8 cellular contexts compared by ENCODE assay signal in the genomic region with DNA sequence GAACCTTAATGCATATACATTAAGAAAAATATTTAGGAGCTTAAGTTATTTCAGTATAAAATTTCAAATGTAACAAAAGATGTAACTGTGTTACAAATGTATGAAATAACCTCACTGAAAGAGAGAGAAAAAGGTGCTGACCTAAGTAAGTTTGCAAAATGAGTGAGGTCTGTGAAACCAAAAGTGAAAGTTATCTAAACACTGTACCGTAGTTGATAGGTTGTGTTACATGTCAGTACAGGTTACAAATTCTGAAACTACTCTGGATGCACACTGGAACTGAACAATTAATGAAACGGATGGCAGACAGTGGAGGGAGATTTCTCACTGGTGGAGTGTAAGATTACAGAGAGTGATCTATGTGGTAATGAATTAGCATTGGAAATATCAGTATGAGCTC.
DNase-seq lines count a peak whose midpoint lies in the region; ATAC-seq lines count a peak whose summit lies in the region.

No MANE protein-coding gene starts in this region.

- H3K4me3 Mint-ChIP-seq in activated T-cell treated with anti-CD3 and anti-CD28 coated beads, Interleukin-2, amount 50 U/mL, for 72 hours, result no peak overlapping the region
- H3K4me3 Mint-ChIP-seq in activated naive CD8-positive, alpha-beta T cell treated with anti-CD3 and anti-CD28 coated beads, Interleukin-2, amount 10 ng/mL, durations not matched to agents 7 days and 5 days, result peak overlapping the region; percentile 59
- peak overlapping the region; percentile 47 for H3K4me3 Mint-ChIP-seq in stimulated activated memory B cell treated with anti-CD40 and anti-IgM and Interleukin-4, amounts not matched to agents 10 μg/mL and 1 μg/mL and 100 μg/mL, for 72 hours

- peaks cover 0 to 5% of the 10 kb centered on the region in 2 donors for H3K9me3 Mint-ChIP-seq in activated T-cell treated with anti-CD3 and anti-CD28 coated beads, Interleukin-2, amount 50 U/mL, for 72 hours
- no peaks in the 10 kb centered on the region for H3K9me3 Mint-ChIP-seq in activated naive CD8-positive, alpha-beta T cell treated with anti-CD3 and anti-CD28 coated beads, Interleukin-2, amount 10 ng/mL, durations not matched to agents 7 days and 5 days
- no peaks in the 10 kb centered on the region for H3K9me3 Mint-ChIP-seq in stimulated activated memory B cell treated with anti-CD40 and anti-IgM and Interleukin-4, amounts not matched to agents 10 μg/mL and 1 μg/mL and 100 μg/mL, for 72 hours

- H3K36me3 Mint-ChIP-seq in activated T-cell treated with anti-CD3 and anti-CD28 coated beads, Interleukin-2, amount 50 U/mL, for 72 hours (ENCODE audit: insufficient read depth in 2 of 2), result no peaks in the 10 kb centered on the region
- H3K36me3 Mint-ChIP-seq in activated naive CD8-positive, alpha-beta T cell treated with anti-CD3 and anti-CD28 coated beads, Interleukin-2, amount 10 ng/mL, durations not matched to agents 7 days and 5 days, result no peaks in the 10 kb centered on the region
- no peaks in the 10 kb centered on the region for H3K36me3 Mint-ChIP-seq in stimulated activated memory B cell treated with anti-CD40 and anti-IgM and Interleukin-4, amounts not matched to agents 10 μg/mL and 1 μg/mL and 100 μg/mL, for 72 hours

- no peak for DNase-seq in activated T-cell treated with anti-CD3 and anti-CD28 coated beads, Interleukin-2, amount 50 U/mL, for 72 hours
- no peak for DNase-seq in activated T-cell treated with anti-CD3 and anti-CD28 coated beads, Interleukin-2, amount 50 U/mL, for 1 hour
- DNase-seq in activated naive CD8-positive, alpha-beta T cell treated with anti-CD3 and anti-CD28 coated beads, Interleukin-2, amount 10 ng/mL, durations not matched to agents 7 days and 5 days, result no peak
- DNase-seq in NOMO-1 treated with DMSO at 0.1 percent for 48 hours (lab: John Stamatoyannopoulos, UW; ENCODE audit: unreplicated experiment) (no peak), AG08396 (ENCODE audit: low spot score) (no peak)

- peak; percentile 64 to 65 for ATAC-seq in activated T-cell treated with anti-CD3 and anti-CD28 coated beads, Interleukin-2, amount 50 U/mL, for 72 hours (replicated peaks in 1 of 2)
- peak; percentile 94 for ATAC-seq in HG03095 (IDR thresholded peaks at IDR 0.05; ENCODE audit: unreplicated experiment)
- ATAC-seq in activated naive CD8-positive, alpha-beta T cell treated with anti-CD3 and anti-CD28 coated beads, Interleukin-2, amount 10 ng/mL, durations not matched to agents 7 days and 5 days (ENCODE audit: low read depth), result peak; percentile 81
- ATAC-seq in stimulated activated memory B cell treated with anti-CD40 and anti-IgM and Interleukin-4, amounts not matched to agents 10 μg/mL and 1 μg/mL and 100 μg/mL, for 72 hours, result no peak
- ATAC-seq in GM19455 (IDR thresholded peaks at IDR 0.05; ENCODE audit: unreplicated experiment), result no peak

- H3K4me1 Mint-ChIP-seq in activated T-cell treated with anti-CD3 and anti-CD28 coated beads, Interleukin-2, amount 50 U/mL, for 72 hours (ENCODE audit: low read depth), result no peaks in the 10 kb centered on the region
- peaks cover 1% of the 10 kb centered on the region for H3K4me1 Mint-ChIP-seq in activated naive CD8-positive, alpha-beta T cell treated with anti-CD3 and anti-CD28 coated beads, Interleukin-2, amount 10 ng/mL, durations not matched to agents 7 days and 5 days
- peaks cover 12% of the 10 kb centered on the region for H3K4me1 Mint-ChIP-seq in stimulated activated memory B cell treated with anti-CD40 and anti-IgM and Interleukin-4, amounts not matched to agents 10 μg/mL and 1 μg/mL and 100 μg/mL, for 72 hours

- H3K27ac Mint-ChIP-seq in activated T-cell treated with anti-CD3 and anti-CD28 coated beads, Interleukin-2, amount 50 U/mL, for 72 hours, result no peak overlapping the region
- no peak overlapping the region for H3K27ac Mint-ChIP-seq in activated naive CD8-positive, alpha-beta T cell treated with anti-CD3 and anti-CD28 coated beads, Interleukin-2, amount 10 ng/mL, durations not matched to agents 7 days and 5 days
- no peak overlapping the region for H3K27ac Mint-ChIP-seq in stimulated activated memory B cell treated with anti-CD40 and anti-IgM and Interleukin-4, amounts not matched to agents 10 μg/mL and 1 μg/mL and 100 μg/mL, for 72 hours

- POLR2A ChIA-PET in activated naive CD8-positive, alpha-beta T cell treated with anti-CD3 and anti-CD28 coated beads, Interleukin-2, amount 10 ng/mL, durations not matched to agents 7 days and 5 days (lab: Charles Lee), result no interaction called here

- no peaks in the 10 kb centered on the region for H3K27me3 Mint-ChIP-seq in activated T-cell treated with anti-CD3 and anti-CD28 coated beads, Interleukin-2, amount 50 U/mL, for 72 hours (ENCODE audit: low read depth)
- H3K27me3 Mint-ChIP-seq in activated naive CD8-positive, alpha-beta T cell treated with anti-CD3 and anti-CD28 coated beads, Interleukin-2, amount 10 ng/mL, durations not matched to agents 7 days and 5 days, result no peaks in the 10 kb centered on the region
- H3K27me3 Mint-ChIP-seq in stimulated activated memory B cell treated with anti-CD40 and anti-IgM and Interleukin-4, amounts not matched to agents 10 μg/mL and 1 μg/mL and 100 μg/mL, for 72 hours, result no peaks in the 10 kb centered on the region

Comparison
In these comparisons a context has a peak if more than half of its experiments do, and no peak if none do; other contexts are left out.
1. ATAC-seq: peak in activated T-cell treated with anti-CD3 and anti-CD28 coated beads, Interleukin-2, amount 50 U/mL, for 72 hours (2 of 2), HG03095 (single experiment) and activated naive CD8-positive, alpha-beta T cell treated with anti-CD3 and anti-CD28 coated beads, Interleukin-2, amount 10 ng/mL, durations not matched to agents 7 days and 5 days (single experiment); none in stimulated activated memory B cell treated with anti-CD40 and anti-IgM and Interleukin-4, amounts not matched to agents 10 μg/mL and 1 μg/mL and 100 μg/mL, for 72 hours (single experiment) and GM19455 (single experiment).
2. H3K4me3 Mint-ChIP-seq: peak in activated naive CD8-positive, alpha-beta T cell treated with anti-CD3 and anti-CD28 coated beads, Interleukin-2, amount 10 ng/mL, durations not matched to agents 7 days and 5 days (single experiment) and stimulated activated memory B cell treated with anti-CD40 and anti-IgM and Interleukin-4, amounts not matched to agents 10 μg/mL and 1 μg/mL and 100 μg/mL, for 72 hours (single experiment); none in activated T-cell treated with anti-CD3 and anti-CD28 coated beads, Interleukin-2, amount 50 U/mL, for 72 hours (0 of 2).